ENCODE assay signal across 1 cellular context in the genomic region with DNA sequence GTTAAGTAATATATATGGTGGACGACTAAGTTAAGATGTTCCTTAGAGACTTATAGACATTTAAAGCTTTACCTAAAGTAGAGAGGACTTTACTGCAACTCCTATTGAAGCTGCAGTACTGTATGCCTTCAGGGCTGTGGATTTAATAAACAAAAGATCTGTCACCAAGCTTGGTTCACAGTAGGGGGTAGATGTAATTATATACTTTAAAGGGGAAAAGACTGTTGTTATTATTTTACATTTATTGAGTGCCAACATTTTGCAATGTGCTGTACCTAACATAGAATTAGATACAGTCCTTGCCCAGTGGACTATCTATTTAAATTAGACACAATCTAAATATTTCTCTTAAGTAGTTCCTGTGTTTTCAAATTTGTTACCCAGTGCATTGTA.
TF ChIP-seq lines count a peak whose summit lies in the region.

No MANE protein-coding gene starts in this region.

TF ChIP-seq in GM23338, 12 proteins besides CTCF, POLR2A, EP300 and RAD21 (continued from another document):
- TF ChIP-seq, protein P1, sequence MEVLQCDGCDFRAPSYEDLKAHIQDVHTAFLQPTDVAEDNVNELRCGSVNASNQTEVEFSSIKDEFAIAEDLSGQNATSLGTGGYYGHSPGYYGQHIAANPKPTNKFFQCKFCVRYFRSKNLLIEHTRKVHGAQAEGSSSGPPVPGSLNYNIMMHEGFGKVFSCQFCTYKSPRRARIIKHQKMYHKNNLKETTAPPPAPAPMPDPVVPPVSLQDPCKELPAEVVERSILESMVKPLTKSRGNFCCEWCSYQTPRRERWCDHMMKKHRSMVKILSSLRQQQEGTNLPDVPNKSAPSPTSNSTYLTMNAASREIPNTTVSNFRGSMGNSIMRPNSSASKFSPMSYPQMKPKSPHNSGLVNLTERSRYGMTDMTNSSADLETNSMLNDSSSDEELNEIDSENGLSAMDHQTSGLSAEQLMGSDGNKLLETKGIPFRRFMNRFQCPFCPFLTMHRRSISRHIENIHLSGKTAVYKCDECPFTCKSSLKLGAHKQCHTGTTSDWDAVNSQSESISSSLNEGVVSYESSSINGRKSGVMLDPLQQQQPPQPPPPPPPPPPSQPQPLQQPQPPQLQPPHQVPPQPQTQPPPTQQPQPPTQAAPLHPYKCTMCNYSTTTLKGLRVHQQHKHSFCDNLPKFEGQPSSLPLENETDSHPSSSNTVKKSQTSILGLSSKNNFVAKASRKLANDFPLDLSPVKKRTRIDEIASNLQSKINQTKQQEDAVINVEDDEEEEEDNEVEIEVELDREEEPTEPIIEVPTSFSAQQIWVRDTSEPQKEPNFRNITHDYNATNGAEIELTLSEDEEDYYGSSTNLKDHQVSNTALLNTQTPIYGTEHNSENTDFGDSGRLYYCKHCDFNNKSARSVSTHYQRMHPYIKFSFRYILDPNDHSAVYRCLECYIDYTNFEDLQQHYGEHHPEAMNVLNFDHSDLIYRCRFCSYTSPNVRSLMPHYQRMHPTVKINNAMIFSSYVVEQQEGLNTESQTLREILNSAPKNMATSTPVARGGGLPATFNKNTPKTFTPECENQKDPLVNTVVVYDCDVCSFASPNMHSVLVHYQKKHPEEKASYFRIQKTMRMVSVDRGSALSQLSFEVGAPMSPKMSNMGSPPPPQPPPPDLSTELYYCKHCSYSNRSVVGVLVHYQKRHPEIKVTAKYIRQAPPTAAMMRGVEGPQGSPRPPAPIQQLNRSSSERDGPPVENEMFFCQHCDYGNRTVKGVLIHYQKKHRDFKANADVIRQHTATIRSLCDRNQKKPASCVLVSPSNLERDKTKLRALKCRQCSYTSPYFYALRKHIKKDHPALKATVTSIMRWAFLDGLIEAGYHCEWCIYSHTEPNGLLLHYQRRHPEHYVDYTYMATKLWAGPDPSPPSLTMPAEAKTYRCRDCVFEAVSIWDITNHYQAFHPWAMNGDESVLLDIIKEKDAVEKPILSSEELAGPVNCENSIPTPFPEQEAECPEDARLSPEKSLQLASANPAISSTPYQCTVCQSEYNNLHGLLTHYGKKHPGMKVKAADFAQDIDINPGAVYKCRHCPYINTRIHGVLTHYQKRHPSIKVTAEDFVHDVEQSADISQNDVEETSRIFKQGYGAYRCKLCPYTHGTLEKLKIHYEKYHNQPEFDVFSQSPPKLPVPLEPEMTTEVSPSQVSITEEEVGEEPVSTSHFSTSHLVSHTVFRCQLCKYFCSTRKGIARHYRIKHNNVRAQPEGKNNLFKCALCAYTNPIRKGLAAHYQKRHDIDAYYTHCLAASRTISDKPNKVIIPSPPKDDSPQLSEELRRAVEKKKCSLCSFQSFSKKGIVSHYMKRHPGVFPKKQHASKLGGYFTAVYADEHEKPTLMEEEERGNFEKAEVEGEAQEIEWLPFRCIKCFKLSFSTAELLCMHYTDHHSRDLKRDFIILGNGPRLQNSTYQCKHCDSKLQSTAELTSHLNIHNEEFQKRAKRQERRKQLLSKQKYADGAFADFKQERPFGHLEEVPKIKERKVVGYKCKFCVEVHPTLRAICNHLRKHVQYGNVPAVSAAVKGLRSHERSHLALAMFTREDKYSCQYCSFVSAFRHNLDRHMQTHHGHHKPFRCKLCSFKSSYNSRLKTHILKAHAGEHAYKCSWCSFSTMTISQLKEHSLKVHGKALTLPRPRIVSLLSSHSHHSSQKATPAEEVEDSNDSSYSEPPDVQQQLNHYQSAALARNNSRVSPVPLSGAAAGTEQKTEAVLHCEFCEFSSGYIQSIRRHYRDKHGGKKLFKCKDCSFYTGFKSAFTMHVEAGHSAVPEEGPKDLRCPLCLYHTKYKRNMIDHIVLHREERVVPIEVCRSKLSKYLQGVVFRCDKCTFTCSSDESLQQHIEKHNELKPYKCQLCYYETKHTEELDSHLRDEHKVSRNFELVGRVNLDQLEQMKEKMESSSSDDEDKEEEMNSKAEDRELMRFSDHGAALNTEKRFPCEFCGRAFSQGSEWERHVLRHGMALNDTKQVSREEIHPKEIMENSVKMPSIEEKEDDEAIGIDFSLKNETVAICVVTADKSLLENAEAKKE (CRISPR knock-in tag; IDR thresholded peaks at IDR 0.05) = no peak
- TF ChIP-seq EZH2phosphoT487 (IDR thresholded peaks at IDR 0.05; ENCODE audit: unreplicated experiment) = no peak
- TF ChIP-seq ZNF331 (CRISPR knock-in tag; IDR thresholded peaks at IDR 0.05; ENCODE audit: low read depth) = no peak
- no peak for TF ChIP-seq POLR2AphosphoS5 (IDR thresholded peaks at IDR 0.05; ENCODE audit: low read depth)
- TF ChIP-seq NANOG (IDR thresholded peaks at IDR 0.05; ENCODE audit: borderline replicate concordance) = no peak
- TF ChIP-seq CREB1 (CRISPR knock-in tag; IDR thresholded peaks at IDR 0.05; ENCODE audit: low read depth) = no peak
- TF ChIP-seq STAT1 (IDR thresholded peaks at IDR 0.05; ENCODE audit: unreplicated experiment) = no peak
